8 cellular contexts compared by ENCODE assay signal in genomic region chr22:40714514-40714966, GRCh38. TPM values are rescaled to one million over a fixed set of nuclear protein-coding genes. Genes with fewer than 3 reads are reported as not detected.
A peak's percentile ranks its signal among the peaks of the same experiment; 100 is the strongest.
DNase-seq lines count a peak whose midpoint lies in the region; ATAC-seq lines count a peak whose summit lies in the region.

No MANE protein-coding gene starts in this region.

- no peaks in the 10 kb centered on the region for H3K36me3 Mint-ChIP-seq in T-helper 17 cell (ENCODE audit: low read depth)

- H3K27me3 Mint-ChIP-seq in T-helper 17 cell, result no peaks in the 10 kb centered on the region

- DNase-seq in ELF-1 (ENCODE audit: low read depth, low spot score) (peak; percentile 86), NCI-H748 treated with DMSO at 0.1 percent for 48 hours (lab: John Stamatoyannopoulos, UW) (peak; percentile 57), fibroblast of peridontal ligament (ENCODE audit: extremely low read depth) (peak; percentile 50), pons (ENCODE audit: low spot score) (peak; percentile 50), sciatic nerve (ENCODE audit: low spot score) (no peak), T-helper 17 cell (no peak)
- no peak for DNase-seq in activated CD4-positive, CD25-positive, alpha-beta regulatory T cell (lab: John Stamatoyannopoulos, UW)

- no peak overlapping the region for H3K4me3 Mint-ChIP-seq in T-helper 17 cell

- H3K4me1 Mint-ChIP-seq in T-helper 17 cell, result peaks cover 9% of the 10 kb centered on the region

- H3K9me3 ChIP-seq in T-helper 17 cell (ENCODE audit: control insufficient read depth, low read length, poor library complexity, severe bottlenecking), result no peaks in the 10 kb centered on the region

- intact Hi-C loops in sciatic nerve (cut with DNase I), result no loop called here

- no peak overlapping the region for H3K27ac Mint-ChIP-seq in T-helper 17 cell

- ATAC-seq in GM19328 (IDR thresholded peaks at IDR 0.05; ENCODE audit: unreplicated experiment) (no peak), sciatic nerve (no peak), T-helper 17 cell (no peak)

RNA-seq across cellular contexts. Expression of gene MCHR1, which starts 35.3 kb away (rescaled TPM):
- 0.76 TPM for total RNA-seq in sciatic nerve
- not detected for total RNA-seq in T-helper 17 cell

Comparison
In these comparisons a context has a peak if more than half of its experiments do, and no peak if none do; other contexts are left out.
1. DNase-seq: peak in ELF-1 (single experiment), NCI-H748 treated with DMSO at 0.1 percent for 48 hours (single experiment), fibroblast of peridontal ligament (single experiment) and pons (single experiment); none in sciatic nerve (single experiment), T-helper 17 cell (0 of 3) and activated CD4-positive, CD25-positive, alpha-beta regulatory T cell (0 of 4).